In the genomic region with DNA sequence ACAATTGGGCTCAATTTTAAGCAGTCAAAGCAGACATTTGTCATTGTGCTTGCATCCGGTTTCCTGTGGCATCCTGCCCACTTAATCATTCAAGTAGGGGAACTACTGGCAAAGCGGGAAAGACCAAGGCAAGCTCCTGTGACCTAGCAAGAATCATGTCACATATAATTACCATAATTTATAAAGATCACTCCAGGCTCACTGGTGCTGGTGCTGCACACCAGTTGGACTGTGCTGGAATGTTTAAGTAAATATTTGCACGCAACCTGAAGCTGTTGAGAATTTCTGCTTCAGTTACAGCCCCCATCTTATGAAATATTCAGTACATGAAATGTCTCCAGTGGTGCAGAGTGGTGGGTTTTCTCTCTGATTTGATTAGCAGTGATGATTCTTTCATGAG, we compare ENCODE assay signal across 21 cellular contexts.
DNase-seq lines count a peak whose midpoint lies in the region; ATAC-seq, FAIRE-seq and TF ChIP-seq lines count a peak whose summit lies in the region.
"Had no signal": no experiment of that assay in that cellular context is flagged by ENCODE, and none has a peak within 500 bp of the region (broad histone marks: within the 10 kb centered on the region; RNA-seq: fewer than 3 reads in every experiment).

No MANE protein-coding gene starts in this region.

- H3K79me2 ChIP-seq in endothelial cell of umbilical vein (ENCODE audit: control insufficient read depth, insufficient read depth, low read length) (no peaks in the 10 kb centered on the region), H9 (ENCODE audit: insufficient read depth, low read length) (no peaks in the 10 kb centered on the region), MM.1S (ENCODE audit: low read length) (no peaks in the 10 kb centered on the region)

- no peaks in the 10 kb centered on the region for H3K4me1 Mint-ChIP-seq in H9
- H3K4me1 Mint-ChIP-seq: B cell; CD4-positive, CD25-positive, alpha-beta regulatory T cell had no signal

- no peaks in the 10 kb centered on the region for H3K9me1 ChIP-seq in endothelial cell of umbilical vein (replicated peaks; ENCODE audit: control insufficient read depth, extremely low read depth, insufficient read depth, low read length)

- H3K27ac Mint-ChIP-seq in H9, result no peak overlapping the region
- H3K27ac Mint-ChIP-seq: B cell; CD4-positive, CD25-positive, alpha-beta regulatory T cell; HFFc6 had no signal

- dilution Hi-C loops in endothelial cell of umbilical vein (cut with MboI; ENCODE audit: extremely low pct_ligation_motif_present, low sequenced_read_pairs), result no loop called here

- no peaks in the 10 kb centered on the region for H3K23me2 ChIP-seq in H9 (ENCODE audit: insufficient read length, low read depth, low read length, poor library complexity, severe bottlenecking)

- H3K4me1 ChIP-seq in endothelial cell of umbilical vein (ENCODE audit: control insufficient read depth, extremely low read depth, insufficient read depth, low read length) (no peaks in the 10 kb centered on the region), pancreas (no peaks in the 10 kb centered on the region), H9 (ENCODE audit: insufficient read depth, low read length) (no peaks in the 10 kb centered on the region), MM.1S (ENCODE audit: low read length) (no peaks in the 10 kb centered on the region)
- H3K4me1 ChIP-seq: Caco-2 had no signal

- no peaks in the 10 kb centered on the region for H3K79me1 ChIP-seq in H9 (ENCODE audit: insufficient read depth, low read depth, low read length, poor library complexity, severe bottlenecking)

- no peak overlapping the region for H2AFZ ChIP-seq in endothelial cell of umbilical vein (ENCODE audit: low read depth, low read length)
- no peak overlapping the region for H2AFZ ChIP-seq in H9 (ENCODE audit: low read length)
- no peak overlapping the region for H2AFZ ChIP-seq in MM.1S (ENCODE audit: low read length)

- H2BK5ac ChIP-seq in H9 (ENCODE audit: insufficient read length, low read length), result no peak overlapping the region

- no peaks in the 10 kb centered on the region for H3K9me2 ChIP-seq in MM.1S (replicated peaks; ENCODE audit: insufficient read depth, low read length)

- WGBS in pancreas, 2 donors, result 8 to 9% methylated on average over 3 of the region's 3 CpGs
- no CpG with 5 or more reads among the region's 3 CpGs for WGBS in H9 (ENCODE audit: extremely low coverage, insufficient read length, low lambda C conversion rate)

- H3K9me3 ChIP-seq in endothelial cell of umbilical vein (replicated peaks; ENCODE audit: control insufficient read depth, insufficient read depth, low read length) (no peaks in the 10 kb centered on the region), pancreas (no peaks in the 10 kb centered on the region), H9 (ENCODE audit: control insufficient read depth, low read depth, low read length) (no peaks in the 10 kb centered on the region), MM.1S (replicated peaks; ENCODE audit: insufficient read depth, low read length) (no peaks in the 10 kb centered on the region)
- H3K9me3 ChIP-seq: Caco-2, MG63 had no signal

- no peaks in the 10 kb centered on the region for H3K27me3 Mint-ChIP-seq in H9 (ENCODE audit: low read depth)
- H3K27me3 Mint-ChIP-seq: B cell; CD4-positive, CD25-positive, alpha-beta regulatory T cell had no signal

- CTCF ChIA-PET in endothelial cell of umbilical vein (lab: Charles Lee), result interaction anchor here (0.6 kb wide), 1 partner anchor 938 kb away, joined by 3 read pairs; no protein-coding TSS in a partner anchor

- no peak overlapping the region for H2BK120ac ChIP-seq in H9 (ENCODE audit: low read depth, low read length, poor library complexity, severe bottlenecking)

- H4K91ac ChIP-seq in H9 (ENCODE audit: insufficient read length, low read depth, low read length), result no peak overlapping the region

- no peak for FAIRE-seq in endothelial cell of umbilical vein (lab: Jason Lieb, UNC)
- FAIRE-seq in pancreas (lab: Jason Lieb, UNC), result no peak
- FAIRE-seq: GM12878, H54 had no signal

- no peak for TF ChIP-seq CTCF in endothelial cell of umbilical vein (IDR thresholded peaks at IDR 0.05; ENCODE audit: extremely low read depth in 1 of 2, insufficient read depth in 1 of 2, low read depth in 1 of 2, low read length in 2 of 2)
- TF ChIP-seq CTCF in pancreas (IDR thresholded peaks at IDR 0.05), result no peak
- no peak for TF ChIP-seq CTCF in H9 (conservative IDR thresholded peaks at IDR 0.05)
- TF ChIP-seq CTCF in MM.1S (IDR thresholded peaks at IDR 0.05; ENCODE audit: low read length), result no peak

- no peak overlapping the region for H4K8ac ChIP-seq in H9 (replicated peaks; ENCODE audit: insufficient read length, low read depth, low read length)

- no peaks in the 10 kb centered on the region for H3K27me3 ChIP-seq in endothelial cell of umbilical vein (ENCODE audit: control insufficient read depth in 2 of 2, insufficient read depth in 2 of 2, low read length in 2 of 2)
- H3K27me3 ChIP-seq in pancreas, result no peaks in the 10 kb centered on the region
- no peaks in the 10 kb centered on the region for H3K27me3 ChIP-seq in H9 (ENCODE audit: insufficient read depth, low read length)
- H3K27me3 ChIP-seq in MM.1S (replicated peaks; ENCODE audit: insufficient read depth, low read length), result no peaks in the 10 kb centered on the region
- H3K27me3 ChIP-seq: MG63 had no signal

- no peak overlapping the region for H2AK5ac ChIP-seq in H9 (ENCODE audit: insufficient read length, low read length)

- H3K4me2 ChIP-seq in endothelial cell of umbilical vein (ENCODE audit: insufficient read depth, low read length) (no peak overlapping the region), H9 (ENCODE audit: insufficient read depth, insufficient read length, low read length) (no peak overlapping the region), MM.1S (ENCODE audit: low read depth, low read length) (no peak overlapping the region)

- no peak overlapping the region for H3T11ph ChIP-seq in H9 (ENCODE audit: low read length)

- no peak overlapping the region for H3K9ac ChIP-seq in endothelial cell of umbilical vein (replicated peaks; ENCODE audit: extremely low read depth, insufficient read depth, low read length)
- H3K9ac ChIP-seq in H9 (ENCODE audit: extremely low read depth, insufficient read length, low read length), result no peak overlapping the region
- H3K9ac ChIP-seq in MM.1S (ENCODE audit: low read length), result no peak overlapping the region

- H4K20me1 ChIP-seq in endothelial cell of umbilical vein (replicated peaks; ENCODE audit: control insufficient read depth, extremely low read depth, insufficient read depth, low read length) (no peaks in the 10 kb centered on the region), H9 (ENCODE audit: control insufficient read depth, insufficient read depth, insufficient read length) (no peaks in the 10 kb centered on the region), MM.1S (ENCODE audit: insufficient read depth, low read length) (no peaks in the 10 kb centered on the region)

- H3K36me3 Mint-ChIP-seq in H9 (ENCODE audit: insufficient read depth in 1 of 3, low read depth in 3 of 3), result peaks cover 0 to 7% (median 0%) of the 10 kb centered on the region in 3 experiments; a peak in 2 of 7 replicates
- H3K36me3 Mint-ChIP-seq: CD4-positive, CD25-positive, alpha-beta regulatory T cell had no signal

- no peak overlapping the region for H3K18ac ChIP-seq in H9 (ENCODE audit: insufficient read length, low read depth, low read length)

- no peak overlapping the region for H3K4me3 Mint-ChIP-seq in H9
- H3K4me3 Mint-ChIP-seq: B cell; CD4-positive, CD25-positive, alpha-beta regulatory T cell; HFFc6 had no signal

- POLR2A ChIA-PET in endothelial cell of umbilical vein (lab: Charles Lee), result no interaction called here

- no peak overlapping the region for H3K14ac ChIP-seq in H9 (ENCODE audit: insufficient read depth, low read length)

- H4K5ac ChIP-seq in H9 (ENCODE audit: insufficient read length, low read depth, low read length), result no peak overlapping the region

- H3K36me3 ChIP-seq in endothelial cell of umbilical vein (ENCODE audit: control insufficient read depth in 2 of 2, extremely low read depth in 1 of 2, insufficient read depth in 2 of 2, low read length in 2 of 2), result no peaks in the 10 kb centered on the region
- H3K36me3 ChIP-seq in pancreas, result no peaks in the 10 kb centered on the region
- no peaks in the 10 kb centered on the region for H3K36me3 ChIP-seq in MM.1S (replicated peaks; ENCODE audit: insufficient read depth, low read length)
- H3K36me3 ChIP-seq: MG63 had no signal

- no peak overlapping the region for H2BK15ac ChIP-seq in H9 (ENCODE audit: low read depth, low read length)

- H2BK12ac ChIP-seq in H9 (ENCODE audit: insufficient read length, low read depth, low read length), result no peak overlapping the region

- H3K9me3 Mint-ChIP-seq in H9, result peaks cover 2 to 4% of the 10 kb centered on the region in 2 experiments; a peak in 3 of 5 replicates

- H3K27ac ChIP-seq in endothelial cell of umbilical vein (ENCODE audit: insufficient read depth, low read depth, low read length), result no peak overlapping the region
- no peak overlapping the region for H3K27ac ChIP-seq in pancreas
- H3K27ac ChIP-seq in H9 (ENCODE audit: insufficient read length, low read depth, low read length), result no peak overlapping the region
- H3K27ac ChIP-seq in MM.1S (ENCODE audit: low read length), result no peak overlapping the region

- ATAC-seq in pancreas (peak in 3 of 4 donors; percentile 25 to 62 (median 53)), GM19035 (IDR thresholded peaks at IDR 0.05; ENCODE audit: unreplicated experiment) (no peak)
- ATAC-seq: GM12878 had no signal

- no TSS peak for BruUV-seq in endothelial cell of umbilical vein (replicated peaks; lab: Mats Ljungman, UMichigan)

- H3F3A ChIP-seq in MM.1S (ENCODE audit: insufficient read depth, low read length), result no peaks in the 10 kb centered on the region

- H3K56ac ChIP-seq in H9 (ENCODE audit: insufficient read length, low read depth, low read length), result no peak overlapping the region

- no peak overlapping the region for H2BK20ac ChIP-seq in H9 (ENCODE audit: low read depth, low read length, poor library complexity, severe bottlenecking)

- DNase-seq in NCI-H2081 (lab: John Stamatoyannopoulos, UW) (peak; percentile 7 to 49), NCI-H2081 treated with DMSO at 0.1 percent for 48 hours (lab: John Stamatoyannopoulos, UW) (no peak), HT-29 (ENCODE audit: low spot score) (peak; percentile 28), endothelial cell of umbilical vein (ENCODE audit: low read depth, low spot score) (peak; percentile 1), pancreas (no peak), H9 (no peak), MM.1S (no peak)
- DNase-seq: Caco-2; CD4-positive, CD25-positive, alpha-beta regulatory T cell; HFFc6; IMR-90; MG63; NCI-H1092; NCI-H1694 treated with DMSO at 0.1 percent for 48 hours; NCI-H2171; NCI-H526; T-helper 1 cell had no signal

- no peak overlapping the region for H3K4ac ChIP-seq in H9 (ENCODE audit: low read depth, low read length)

- no peak overlapping the region for H3K4me3 ChIP-seq in endothelial cell of umbilical vein (replicated peaks in 1 of 3; ENCODE audit: insufficient read depth in 1 of 3, low read depth in 1 of 3, low read length in 3 of 3)
- no peak overlapping the region for H3K4me3 ChIP-seq in pancreas
- H3K4me3 ChIP-seq in MM.1S (ENCODE audit: low read length), result no peak overlapping the region
- H3K4me3 ChIP-seq: GM12878, MG63 had no signal

- TF ChIP-seq POLR2A in endothelial cell of umbilical vein (IDR thresholded peaks at IDR 0.05; ENCODE audit: low read depth, low read length), result no peak

- no peak overlapping the region for H3K23ac ChIP-seq in H9 (ENCODE audit: insufficient read length, low read depth, low read length)

- intact Hi-C loops in endothelial cell of umbilical vein (cut with micrococcal nuclease), result no loop called here
- intact Hi-C loops in pancreas (cut with DNase I), result no loop called here

Comparison
In these comparisons a context has a peak if more than half of its experiments do, and no peak if none do; other contexts are left out.
1. DNase-seq: peak in NCI-H2081 (2 of 2), HT-29 (single experiment) and endothelial cell of umbilical vein (single experiment); none in NCI-H2081 treated with DMSO at 0.1 percent for 48 hours (single experiment), pancreas (0 of 6), H9 (single experiment) and MM.1S (single experiment).